19 cellular contexts compared by ENCODE assay signal in genomic region chr9:134418986-134419683, GRCh38.
A peak's percentile ranks its signal among the peaks of the same experiment; 100 is the strongest.
DNase-seq lines count a peak whose midpoint lies in the region; TF ChIP-seq lines count a peak whose summit lies in the region.
"Had no signal": no experiment of that assay in that cellular context is flagged by ENCODE, and none has a peak within 500 bp of the region (broad histone marks: within the 10 kb centered on the region; RNA-seq: fewer than 3 reads in every experiment).

No MANE protein-coding gene starts in this region.

- no peaks in the 10 kb centered on the region for H3K9me3 ChIP-seq in HEK293 (ENCODE audit: control insufficient read depth, insufficient read depth, low read depth, low read length)
- H3K9me3 ChIP-seq in esophagus squamous epithelium: no peaks in the 10 kb centered on the region
- H3K9me3 ChIP-seq in suprapubic skin: no peaks in the 10 kb centered on the region
- H3K9me3 ChIP-seq in stomach: no peaks in the 10 kb centered on the region
- H3K9me3 ChIP-seq: prostate gland had no signal

- H3K4me1 ChIP-seq in HEK293 (ENCODE audit: control insufficient read depth, insufficient read depth, low read length) (no peaks in the 10 kb centered on the region), esophagus squamous epithelium (peaks cover 9 to 76% (median 26%) of the 10 kb centered on the region in 3 donors), suprapubic skin (peaks cover 78% of the 10 kb centered on the region), stomach (peaks cover 24 to 78% (median 45%) of the 10 kb centered on the region in 4 donors)

- TF ChIP-seq POLR2A in esophagus squamous epithelium (IDR thresholded peaks at IDR 0.05): no peak
- TF ChIP-seq POLR2A in suprapubic skin (IDR thresholded peaks at IDR 0.05): no peak
- no peak for TF ChIP-seq POLR2A in stomach (IDR thresholded peaks at IDR 0.05)

- POLR2A ChIA-PET in HEK293 (lab: Yijun Ruan, JAX): no interaction called here

- WGBS in esophagus squamous epithelium, 2 donors: 82 to 95% methylated on average over 3 to 4 of the region's 24 CpGs
- WGBS in suprapubic skin: no CpG with 5 or more reads among the region's 24 CpGs
- WGBS in stomach, 5 donors: 76 to 83% (median 78%) methylated on average over 23 to 24 of the region's 24 CpGs

- DNase-seq in NCI-H69 (lab: John Stamatoyannopoulos, UW) (peak; percentile 28), esophagus squamous epithelium (lab: John Stamatoyannopoulos, UW) (no peak), suprapubic skin (ENCODE audit: low spot score in 2 of 2) (no peak), stomach (no peak), DMS79 treated with DMSO at 0.1 percent for 48 hours (lab: John Stamatoyannopoulos, UW) (no peak)
- DNase-seq in activated naive CD4-positive, alpha-beta T cell treated with anti-CD3 and anti-CD28 coated beads, Interleukin-2, amount 50 U/mL, for 16 hours: no peak
- DNase-seq: activated CD4-positive, alpha-beta memory T cell treated with anti-CD3 and anti-CD28 coated beads, Interleukin-2, amount 10 ng/mL, durations not matched to agents 7 days and 5 days; activated naive CD4-positive, alpha-beta T cell treated with Interleukin-2 at 50 U/mL for 16 hours; CD8-positive, alpha-beta T cell; DMS79; foreskin fibroblast; KG1; kidney; MV-4-11; small intestine; stimulated activated CD4-positive, alpha-beta T cell treated with anti-CD3 and anti-CD28 coated beads, Interleukin-4, amount 100 ng/mL, for 24 hours had no signal

- CTCF ChIA-PET in HEK293 (lab: Yijun Ruan, JAX): interaction anchor here (0.9 kb wide), 1 partner anchor 19 kb away, joined by 3 read pairs; no protein-coding TSS in a partner anchor

- TF ChIP-seq CTCF in HEK293 (tag by site-specific recombination; IDR thresholded peaks at IDR 0.05): no peak
- TF ChIP-seq CTCF in esophagus squamous epithelium (IDR thresholded peaks at IDR 0.05): no peak
- TF ChIP-seq CTCF in suprapubic skin (IDR thresholded peaks at IDR 0.05): no peak
- TF ChIP-seq CTCF in stomach (IDR thresholded peaks at IDR 0.05): no peak

- H3K36me3 ChIP-seq in HEK293 (ENCODE audit: control insufficient read depth in 2 of 2, insufficient read depth in 1 of 2, low read length in 2 of 2) (peaks cover 0 to 66% of the 10 kb centered on the region in 2 experiments; a peak in 1 of 3 replicates), esophagus squamous epithelium (peaks cover 34 to 94% (median 42%) of the 10 kb centered on the region in 3 donors), suprapubic skin (peaks cover 68% of the 10 kb centered on the region), stomach (peaks cover 23 to 83% (median 80%) of the 10 kb centered on the region in 4 donors)

- H3K4me3 ChIP-seq in HEK293 (ENCODE audit: low read depth, low read length) (no peak overlapping the region), esophagus squamous epithelium (no peak overlapping the region), suprapubic skin (no peak overlapping the region), stomach (no peak overlapping the region)
- H3K4me3 ChIP-seq: coronary artery, prostate gland had no signal

- no peak overlapping the region for H3K27ac ChIP-seq in HEK293 (ENCODE audit: extremely low read depth, low read depth, low read length)
- peak overlapping the region in 3 of 4 donors; percentile 14 to 26 (median 25) for H3K27ac ChIP-seq in esophagus squamous epithelium
- H3K27ac ChIP-seq in suprapubic skin: peak overlapping the region; percentile 16
- no peak overlapping the region for H3K27ac ChIP-seq in stomach
- H3K27ac ChIP-seq: coronary artery had no signal

- intact Hi-C loops in esophagus squamous epithelium (cut with DNase I) (loop anchor here (10.0 kb wide), 1 partner anchor 94 kb away; the partner anchor contains the start of gene RXRA), stomach (cut with DNase I; ENCODE audit: low total_unique reads) (no loop called here)

- H3K27me3 ChIP-seq in esophagus squamous epithelium (no peaks in the 10 kb centered on the region), suprapubic skin (no peaks in the 10 kb centered on the region), stomach (no peaks in the 10 kb centered on the region)

- TF ChIP-seq EP300 in suprapubic skin (IDR thresholded peaks at IDR 0.05) (no peak), stomach (IDR thresholded peaks at IDR 0.05) (no peak)

TF ChIP-seq in HEK293, 187 proteins besides CTCF, POLR2A, EP300 and RAD21:
- TF ChIP-seq ZNF132 (tag by site-specific recombination; IDR thresholded peaks at IDR 0.05; ENCODE audit: borderline replicate concordance) (no peak), YY2 (tag by site-specific recombination; IDR thresholded peaks at IDR 0.05) (no peak), AEBP2 (tag by site-specific recombination; IDR thresholded peaks at IDR 0.05; ENCODE audit: borderline replicate concordance) (no peak), KLF1 (tag by site-specific recombination; IDR thresholded peaks at IDR 0.05) (no peak), ZNF830 (tag by site-specific recombination; IDR thresholded peaks at IDR 0.05; ENCODE audit: low read depth) (no peak), SP2 (tag by site-specific recombination; IDR thresholded peaks at IDR 0.05) (peak; percentile 29)
- TF ChIP-seq, protein P1, sequence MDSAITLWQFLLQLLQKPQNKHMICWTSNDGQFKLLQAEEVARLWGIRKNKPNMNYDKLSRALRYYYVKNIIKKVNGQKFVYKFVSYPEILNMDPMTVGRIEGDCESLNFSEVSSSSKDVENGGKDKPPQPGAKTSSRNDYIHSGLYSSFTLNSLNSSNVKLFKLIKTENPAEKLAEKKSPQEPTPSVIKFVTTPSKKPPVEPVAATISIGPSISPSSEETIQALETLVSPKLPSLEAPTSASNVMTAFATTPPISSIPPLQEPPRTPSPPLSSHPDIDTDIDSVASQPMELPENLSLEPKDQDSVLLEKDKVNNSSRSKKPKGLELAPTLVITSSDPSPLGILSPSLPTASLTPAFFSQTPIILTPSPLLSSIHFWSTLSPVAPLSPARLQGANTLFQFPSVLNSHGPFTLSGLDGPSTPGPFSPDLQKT (IDR thresholded peaks at IDR 0.05; ENCODE audit: borderline replicate concordance, low read depth, low read length): no peak

Comparison
In these comparisons a context has a peak if more than half of its experiments do, and no peak if none do; other contexts are left out.
1. H3K27ac ChIP-seq: peak in esophagus squamous epithelium (3 of 4) and suprapubic skin (single experiment); none in HEK293 (single experiment) and stomach (0 of 5).